8 cellular contexts compared by ENCODE assay signal in the genomic region with DNA sequence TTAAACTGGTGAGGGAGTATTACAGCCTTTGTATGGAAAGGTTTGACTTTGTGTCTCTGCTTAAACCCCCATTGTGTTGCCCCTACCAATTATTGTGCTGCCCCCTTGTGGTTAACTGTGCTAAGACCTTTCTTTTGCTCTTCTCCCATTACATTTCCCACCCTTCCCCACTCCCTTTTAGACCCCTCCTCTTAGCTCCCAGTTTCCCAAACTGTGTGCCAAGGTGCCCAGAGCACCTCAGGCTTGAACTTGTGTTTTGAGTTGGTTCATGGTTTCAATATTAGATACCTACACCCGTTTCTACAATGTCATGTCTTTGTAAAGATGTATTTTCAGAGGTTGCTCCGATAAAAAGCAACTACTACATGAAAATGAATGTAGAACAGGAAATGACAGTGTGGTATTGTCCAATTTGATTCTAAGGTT. TPM values are rescaled to one million over a fixed set of nuclear protein-coding genes. Genes with fewer than 3 reads are reported as not detected.
A peak's percentile ranks its signal among the peaks of the same experiment; 100 is the strongest.
DNase-seq lines count a peak whose midpoint lies in the region; ATAC-seq and TF ChIP-seq lines count a peak whose summit lies in the region.

No MANE protein-coding gene starts in this region.

- H3K9me3 Mint-ChIP-seq in activated CD8-positive, alpha-beta T cell treated with anti-CD3 and anti-CD28 coated beads for 36 hours, result peaks cover 3% of the 10 kb centered on the region

- H3K27ac Mint-ChIP-seq in activated CD8-positive, alpha-beta T cell treated with anti-CD3 and anti-CD28 coated beads for 36 hours, result no peak overlapping the region

- CTCF ChIA-PET in activated CD8-positive, alpha-beta T cell treated with anti-CD3 and anti-CD28 coated beads for 36 hours (lab: Charles Lee), result interaction anchor here (0.7 to 12.1 kb wide), 37 partner anchors 9 to 437 kb away, joined by 3 to 149 read pairs (median 4); partner anchors contain the start of gene RCL1

- H3K4me3 ChIP-seq in HAP-1 (no peak overlapping the region), neutrophil (ENCODE audit: low read depth in 1 of 2, low read length in 1 of 2) (peak overlapping the region; percentile 75 to 84)

- H3K36me3 Mint-ChIP-seq in activated CD8-positive, alpha-beta T cell treated with anti-CD3 and anti-CD28 coated beads for 36 hours (ENCODE audit: low read depth), result peaks cover 25% of the 10 kb centered on the region

- H3K9me3 ChIP-seq in HAP-1 (no peaks in the 10 kb centered on the region), neutrophil (no peaks in the 10 kb centered on the region)

- in situ Hi-C loops in HAP-1 (cut with MboI; ENCODE audit: low sequenced_read_pairs), result loop anchor here (10.0 kb wide), 1 partner anchor 243 kb away; the partner anchor contains the start of gene AK3

- POLR2A ChIA-PET in activated CD8-positive, alpha-beta T cell treated with anti-CD3 and anti-CD28 coated beads for 36 hours (lab: Charles Lee), result interaction anchor here (0.5 to 3.8 kb wide), 2 partner anchors 18 to 56 kb away, joined by 3 to 17 read pairs; no protein-coding TSS in a partner anchor

- H3K4me1 Mint-ChIP-seq in activated CD8-positive, alpha-beta T cell treated with anti-CD3 and anti-CD28 coated beads for 36 hours (ENCODE audit: low read depth), result peaks cover 29% of the 10 kb centered on the region

- H3K27me3 Mint-ChIP-seq in activated CD8-positive, alpha-beta T cell treated with anti-CD3 and anti-CD28 coated beads for 36 hours, result no peaks in the 10 kb centered on the region

- H3K4me3 Mint-ChIP-seq in activated CD8-positive, alpha-beta T cell treated with anti-CD3 and anti-CD28 coated beads for 36 hours, result no peak overlapping the region

- no peaks in the 10 kb centered on the region for H3K27me3 ChIP-seq in HAP-1 (ENCODE audit: low read depth)
- H3K27me3 ChIP-seq in neutrophil, result no peaks in the 10 kb centered on the region

- H3K36me3 ChIP-seq in HAP-1 (replicated peaks) (peaks cover 3% of the 10 kb centered on the region), neutrophil (peaks cover 9% of the 10 kb centered on the region)

- H3K27ac ChIP-seq in C4-2B (no peak overlapping the region), neutrophil (peak overlapping the region; percentile 60)

- H3K4me1 ChIP-seq in HAP-1 (peaks cover 21% of the 10 kb centered on the region), neutrophil (ENCODE audit: control insufficient read depth in 1 of 2, insufficient read depth in 1 of 2, low read depth in 1 of 2, low read length in 1 of 2) (peaks cover 46 to 58% of the 10 kb centered on the region in 2 experiments)

- DNase-seq in HAP-1 (ENCODE audit: low spot score in 2 of 2), result peak; percentile 87 to 91
- DNase-seq in NCI-H526 (lab: John Stamatoyannopoulos, UW), result peak; percentile 63 to 89
- DNase-seq in activated CD8-positive, alpha-beta T cell treated with anti-CD3 and anti-CD28 coated beads for 36 hours, result peak; percentile 67
- peak; percentile 81 to 87 for DNase-seq in erythroblast (lab: John Stamatoyannopoulos, UW)

- intact Hi-C loops in activated CD8-positive, alpha-beta T cell treated with anti-CD3 and anti-CD28 coated beads for 36 hours (cut with micrococcal nuclease), result loop anchor here (2.0 to 5.0 kb wide), 3 partner anchors 156 to 449 kb away; partner anchors contain the start of gene PLGRKT

- TF ChIP-seq CTCF in C4-2B (conservative IDR thresholded peaks at IDR 0.05) (peak; percentile 91), neutrophil (IDR thresholded peaks at IDR 0.05) (peak; percentile 68)
- peak; percentile 80 for TF ChIP-seq CTCF in activated CD8-positive, alpha-beta T cell treated with anti-CD3 and anti-CD28 coated beads for 36 hours (IDR thresholded peaks at IDR 0.05)

- no peak for ATAC-seq in activated CD8-positive, alpha-beta T cell treated with anti-CD3 and anti-CD28 coated beads for 36 hours
- ATAC-seq in HG03095 (IDR thresholded peaks at IDR 0.05; ENCODE audit: unreplicated experiment) (no peak), HG03460 (IDR thresholded peaks at IDR 0.05; ENCODE audit: unreplicated experiment) (no peak)

- TF ChIP-seq POLR2A in erythroblast (IDR thresholded peaks at IDR 0.05; ENCODE audit: low read length), result no peak

RNA-seq across cellular contexts. Expression of gene JAK2, which starts 2.9 kb away (rescaled TPM):
- 10 to 100 TPM; 28.4 to 29.0 TPM for total RNA-seq in activated CD8-positive, alpha-beta T cell treated with anti-CD3 and anti-CD28 coated beads for 36 hours
